Comparison of ENCODE assay signal across 11 cellular contexts in genomic region chr20:62427172-62428007, GRCh38.
DNase-seq lines count a peak whose midpoint lies in the region.
"Had no signal": no experiment of that assay in that cellular context is flagged by ENCODE, and none has a peak within 500 bp of the region (broad histone marks: within the 10 kb centered on the region; RNA-seq: fewer than 3 reads in every experiment).

A gene with protein sequence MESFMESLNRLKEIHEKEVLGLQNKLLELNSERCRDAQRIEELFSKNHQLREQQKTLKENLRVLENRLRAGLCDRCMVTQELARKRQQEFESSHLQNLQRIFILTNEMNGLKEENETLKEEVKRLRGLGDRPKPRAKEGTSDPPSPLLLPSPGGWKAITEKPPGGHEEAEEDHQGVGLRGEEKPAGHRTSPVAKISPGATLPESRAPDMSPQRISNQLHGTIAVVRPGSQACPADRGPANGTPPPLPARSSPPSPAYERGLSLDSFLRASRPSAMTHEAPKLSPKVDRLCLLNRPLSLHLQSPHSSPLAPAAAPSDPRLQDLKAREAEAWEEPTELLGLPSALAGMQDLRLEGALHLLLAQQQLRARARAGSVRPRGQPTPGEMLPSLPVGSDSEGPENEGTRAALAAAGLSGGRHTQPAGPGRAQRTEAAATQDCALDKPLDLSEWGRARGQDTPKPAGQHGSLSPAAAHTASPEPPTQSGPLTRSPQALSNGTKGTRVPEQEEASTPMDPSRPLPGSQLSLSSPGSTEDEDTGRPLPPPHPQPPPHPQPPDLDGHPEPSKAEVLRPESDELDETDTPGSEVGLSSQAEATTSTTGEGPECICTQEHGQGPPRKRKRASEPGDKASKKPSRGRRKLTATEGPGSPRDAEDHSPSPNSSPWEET (minus strand): TSS chr20:62427539. CDS start chr20:62419647, 7,892 bp downstream.

- H3K27me3 ChIP-seq in mucosa of stomach (ENCODE audit: control insufficient read depth, insufficient read depth, low read length) = peaks cover 5% of the 10 kb centered on the region

- H3K4me1 ChIP-seq in mucosa of stomach (ENCODE audit: control insufficient read depth, insufficient read depth, low read length) = peaks cover 49% of the 10 kb centered on the region
- H3K4me1 ChIP-seq: tibial nerve had no signal

- no peaks in the 10 kb centered on the region for H3K9me3 ChIP-seq in mucosa of stomach (ENCODE audit: control insufficient read depth, low read length)
- H3K9me3 ChIP-seq: tibial nerve had no signal

- H3K36me3 ChIP-seq in mucosa of stomach (ENCODE audit: control insufficient read depth, insufficient read depth, low read length) = no peaks in the 10 kb centered on the region
- H3K36me3 ChIP-seq: tibial nerve had no signal

- H3K4me3 ChIP-seq in mucosa of stomach (ENCODE audit: low read length) = peak within 1 kb of the TSS; percentile 19
- H3K4me3 ChIP-seq: tibial nerve had no signal

- H3K27ac ChIP-seq in epithelial cell of prostate = peak within 1 kb of the TSS; percentile 38
- H3K27ac ChIP-seq: tibial nerve had no signal

- DNase-seq in DMS53 (lab: John Stamatoyannopoulos, UW) = peak; percentile 98
- DNase-seq in NCI-H2196 (lab: John Stamatoyannopoulos, UW; ENCODE audit: unreplicated experiment) = peak; percentile 87
- peak; percentile 82 for DNase-seq in epithelial cell of prostate (ENCODE audit: low read depth, low spot score)
- no peak for DNase-seq in activated T-cell treated with anti-CD3 and anti-CD28 coated beads, Interleukin-2, amount 50 U/mL, for 48 hours
- DNase-seq in GF-D8 (lab: John Stamatoyannopoulos, UW) = no peak
- no peak for DNase-seq in retina
- no peak for DNase-seq in stimulated activated CD4-positive, alpha-beta T cell treated with anti-CD3 and anti-CD28 coated beads, Interleukin-4, amount 100 ng/mL, for 1 hour
- DNase-seq: effector memory CD4-positive, alpha-beta T cell; NCI-H446 had no signal

- H3K9ac ChIP-seq in mucosa of stomach (ENCODE audit: low read length) = peak within 1 kb of the TSS; percentile 34

Comparison
In these comparisons a context has a peak if more than half of its experiments do, and no peak if none do; other contexts are left out.
1. DNase-seq: peak in DMS53 (single experiment), NCI-H2196 (single experiment) and epithelial cell of prostate (single experiment); none in activated T-cell treated with anti-CD3 and anti-CD28 coated beads, Interleukin-2, amount 50 U/mL, for 48 hours (0 of 2), GF-D8 (single experiment), retina (single experiment) and stimulated activated CD4-positive, alpha-beta T cell treated with anti-CD3 and anti-CD28 coated beads, Interleukin-4, amount 100 ng/mL, for 1 hour (single experiment).